In the genomic region with DNA sequence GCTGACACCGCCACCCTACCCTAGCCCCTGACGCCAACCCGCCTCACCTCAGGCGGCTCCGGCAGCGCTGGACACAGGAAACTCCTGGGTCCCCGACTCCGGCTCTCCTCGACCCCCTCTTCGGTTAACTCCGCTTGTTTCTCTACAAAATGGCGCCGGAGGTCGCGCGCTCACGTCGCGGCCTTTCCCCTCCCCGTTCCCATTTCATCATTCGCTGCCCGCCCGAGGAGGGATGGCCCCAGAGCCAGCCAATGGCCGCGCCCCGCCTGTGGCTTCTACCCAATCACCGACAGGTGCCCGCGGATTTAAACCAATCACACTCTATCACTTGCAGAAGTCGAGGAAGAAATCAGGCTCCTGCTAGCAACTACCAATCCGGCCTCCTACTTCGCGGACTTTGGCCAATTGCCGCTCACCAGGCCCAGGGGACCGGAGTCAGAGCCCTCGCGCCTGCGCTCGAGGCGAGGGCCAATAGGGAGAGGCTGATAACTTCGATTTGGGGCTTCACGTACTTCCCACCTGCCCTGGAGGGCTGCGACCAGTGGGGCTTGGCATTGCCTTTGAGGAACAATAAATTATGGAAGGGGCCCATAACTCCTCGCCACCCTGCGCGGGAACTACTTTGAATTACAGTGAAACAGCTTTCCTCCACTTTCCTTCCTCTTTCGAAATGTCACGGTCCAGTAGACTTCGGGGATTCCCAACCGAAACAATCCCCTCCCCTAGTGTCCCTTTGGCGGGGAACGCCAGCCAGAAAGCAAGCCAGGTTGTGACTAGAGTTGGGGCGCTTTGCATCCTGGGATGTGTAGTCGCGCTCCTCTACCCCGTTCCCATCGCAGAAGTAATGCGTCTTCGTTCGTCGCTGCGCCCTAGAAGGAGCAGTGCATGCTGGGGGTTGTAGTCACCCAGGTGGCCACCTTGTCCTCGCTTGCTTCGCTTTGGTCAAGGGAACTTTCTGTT, we compare ENCODE assay signal across 1 cellular context.
A peak's percentile ranks its signal among the peaks of the same experiment; 100 is the strongest.
TF ChIP-seq lines count a peak whose summit lies in the region.

A gene (minus strand): TSS at position 146 of the 960 bp plus-strand sequence. CDS start 30,489 bp downstream, outside the sequence.

TF ChIP-seq in HepG2, 621 proteins besides CTCF, POLR2A, EP300 and RAD21 (continued from another document and continues in another):
- TF ChIP-seq, protein P1, sequence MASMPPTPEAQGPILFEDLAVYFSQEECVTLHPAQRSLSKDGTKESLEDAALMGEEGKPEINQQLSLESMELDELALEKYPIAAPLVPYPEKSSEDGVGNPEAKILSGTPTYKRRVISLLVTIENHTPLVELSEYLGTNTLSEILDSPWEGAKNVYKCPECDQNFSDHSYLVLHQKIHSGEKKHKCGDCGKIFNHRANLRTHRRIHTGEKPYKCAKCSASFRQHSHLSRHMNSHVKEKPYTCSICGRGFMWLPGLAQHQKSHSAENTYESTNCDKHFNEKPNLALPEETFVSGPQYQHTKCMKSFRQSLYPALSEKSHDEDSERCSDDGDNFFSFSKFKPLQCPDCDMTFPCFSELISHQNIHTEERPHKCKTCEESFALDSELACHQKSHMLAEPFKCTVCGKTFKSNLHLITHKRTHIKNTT (CRISPR knock-in tag; IDR thresholded peaks at IDR 0.05) = 0 out of 2 replicates have a peak, but pooled peaks have one; percentile 28
- TF ChIP-seq CENPT (CRISPR knock-in tag; IDR thresholded peaks at IDR 0.05; ENCODE audit: low read depth) (no peak), SETDB1 (CRISPR knock-in tag; IDR thresholded peaks at IDR 0.05; ENCODE audit: borderline replicate concordance) (no peak), KMT2A (CRISPR knock-in tag; IDR thresholded peaks at IDR 0.05) (peak; percentile 71; the same call in 1 of the 2 replicates), SRSF9 (IDR thresholded peaks at IDR 0.05; ENCODE audit: borderline replicate concordance, insufficient read depth, low read depth, low read length, poor library complexity, severe bottlenecking) (no peak), PHF8 (CRISPR knock-in tag; IDR thresholded peaks at IDR 0.05) (peak; percentile 86), ZNF570 (CRISPR knock-in tag; IDR thresholded peaks at IDR 0.05; ENCODE audit: borderline replicate concordance) (peak; percentile 88; the same call in 1 of the 2 replicates), HDAC1 (CRISPR knock-in tag; IDR thresholded peaks at IDR 0.05) (peak; percentile 61; the same call in 1 of the 2 replicates), ZNF619 (CRISPR knock-in tag; IDR thresholded peaks at IDR 0.05) (no peak; the same call in 1 of the 2 replicates), ZNF292 (CRISPR knock-in tag; IDR thresholded peaks at IDR 0.05; ENCODE audit: borderline replicate concordance, low read depth) (no peak; the same call in 1 of the 2 replicates), RFXAP (CRISPR knock-in tag; IDR thresholded peaks at IDR 0.05; ENCODE audit: borderline replicate concordance) (peak; percentile 99), MED13 (CRISPR knock-in tag; IDR thresholded peaks at IDR 0.05) (peak; percentile 61; the same call in 1 of the 2 replicates), KDM2A (CRISPR knock-in tag; IDR thresholded peaks at IDR 0.05; ENCODE audit: borderline replicate concordance, low read depth) (peak; percentile 79), KDM5A (IDR thresholded peaks at IDR 0.05; ENCODE audit: borderline replicate concordance, low read length) (peak; percentile 79; the same call in 1 of the 2 replicates), ELF3 (CRISPR knock-in tag; IDR thresholded peaks at IDR 0.05) (peak; percentile 24), EZH2 (conservative IDR thresholded peaks at IDR 0.05; ENCODE audit: low read depth, low read length) (no peak), ZNF614 (CRISPR knock-in tag; IDR thresholded peaks at IDR 0.05; ENCODE audit: borderline replicate concordance) (peak; percentile 59; the same call in 1 of the 2 replicates), ONECUT2 (CRISPR knock-in tag; IDR thresholded peaks at IDR 0.05) (peak; percentile 23; the same call in 1 of the 2 replicates), HMG20B (CRISPR knock-in tag; conservative IDR thresholded peaks at IDR 0.05) (0 out of 2 replicates have a peak, but pooled peaks have one; percentile 54), TMF1 (CRISPR knock-in tag; IDR thresholded peaks at IDR 0.05; ENCODE audit: low read depth) (peak; percentile 64; the same call in 1 of the 2 replicates), NFE2L1 (CRISPR knock-in tag; IDR thresholded peaks at IDR 0.05; ENCODE audit: borderline replicate concordance) (no peak), ZMAT3 (CRISPR knock-in tag; conservative IDR thresholded peaks at IDR 0.05) (peak; percentile 82), KDM4B (CRISPR knock-in tag; IDR thresholded peaks at IDR 0.05) (peak; percentile 51; the same call in 1 of the 2 replicates), ZNF160 (CRISPR knock-in tag; IDR thresholded peaks at IDR 0.05) (no peak), GFI1 (CRISPR knock-in tag; IDR thresholded peaks at IDR 0.05; ENCODE audit: borderline replicate concordance) (peak; percentile 87), ZFP62 (CRISPR knock-in tag; IDR thresholded peaks at IDR 0.05) (no peak), ZNF124 (CRISPR knock-in tag; IDR thresholded peaks at IDR 0.05) (peak; percentile 60; the same call in 1 of the 2 replicates), ZMYM3 (CRISPR knock-in tag; IDR thresholded peaks at IDR 0.05) (no peak), ZNF850 (CRISPR knock-in tag; conservative IDR thresholded peaks at IDR 0.05) (no peak), SP140L (CRISPR knock-in tag; IDR thresholded peaks at IDR 0.05; ENCODE audit: borderline replicate concordance) (peak; percentile 79; the same call in 1 of the 2 replicates), ATF1 (CRISPR knock-in tag; IDR thresholded peaks at IDR 0.05) (peak; percentile 98), RCOR2 (CRISPR knock-in tag; IDR thresholded peaks at IDR 0.05) (no peak), ZNF263 (CRISPR knock-in tag; IDR thresholded peaks at IDR 0.05) (peak; percentile 1; the same call in 1 of the 2 replicates), ZFY (CRISPR knock-in tag; IDR thresholded peaks at IDR 0.05) (peak; percentile 67), ZBTB3 (CRISPR knock-in tag; IDR thresholded peaks at IDR 0.05; ENCODE audit: borderline replicate concordance, low read depth) (peak; percentile 54; the same call in 1 of the 2 replicates), BCL6 (CRISPR knock-in tag; IDR thresholded peaks at IDR 0.05) (peak; percentile 33)
- TF ChIP-seq, protein P2, sequence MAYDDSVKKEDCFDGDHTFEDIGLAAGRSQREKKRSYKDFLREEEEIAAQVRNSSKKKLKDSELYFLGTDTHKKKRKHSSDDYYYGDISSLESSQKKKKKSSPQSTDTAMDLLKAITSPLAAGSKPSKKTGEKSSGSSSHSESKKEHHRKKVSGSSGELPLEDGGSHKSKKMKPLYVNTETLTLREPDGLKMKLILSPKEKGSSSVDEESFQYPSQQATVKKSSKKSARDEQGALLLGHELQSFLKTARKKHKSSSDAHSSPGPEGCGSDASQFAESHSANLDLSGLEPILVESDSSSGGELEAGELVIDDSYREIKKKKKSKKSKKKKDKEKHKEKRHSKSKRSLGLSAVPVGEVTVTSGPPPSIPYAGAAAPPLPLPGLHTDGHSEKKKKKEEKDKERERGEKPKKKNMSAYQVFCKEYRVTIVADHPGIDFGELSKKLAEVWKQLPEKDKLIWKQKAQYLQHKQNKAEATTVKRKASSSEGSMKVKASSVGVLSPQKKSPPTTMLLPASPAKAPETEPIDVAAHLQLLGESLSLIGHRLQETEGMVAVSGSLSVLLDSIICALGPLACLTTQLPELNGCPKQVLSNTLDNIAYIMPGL (CRISPR knock-in tag; IDR thresholded peaks at IDR 0.05; ENCODE audit: borderline replicate concordance in 1 of 2, low read depth in 1 of 2) = peak in 1 of 2 experiments; percentile 70; a peak in 2 of 4 replicates
- TF ChIP-seq, protein P3, sequence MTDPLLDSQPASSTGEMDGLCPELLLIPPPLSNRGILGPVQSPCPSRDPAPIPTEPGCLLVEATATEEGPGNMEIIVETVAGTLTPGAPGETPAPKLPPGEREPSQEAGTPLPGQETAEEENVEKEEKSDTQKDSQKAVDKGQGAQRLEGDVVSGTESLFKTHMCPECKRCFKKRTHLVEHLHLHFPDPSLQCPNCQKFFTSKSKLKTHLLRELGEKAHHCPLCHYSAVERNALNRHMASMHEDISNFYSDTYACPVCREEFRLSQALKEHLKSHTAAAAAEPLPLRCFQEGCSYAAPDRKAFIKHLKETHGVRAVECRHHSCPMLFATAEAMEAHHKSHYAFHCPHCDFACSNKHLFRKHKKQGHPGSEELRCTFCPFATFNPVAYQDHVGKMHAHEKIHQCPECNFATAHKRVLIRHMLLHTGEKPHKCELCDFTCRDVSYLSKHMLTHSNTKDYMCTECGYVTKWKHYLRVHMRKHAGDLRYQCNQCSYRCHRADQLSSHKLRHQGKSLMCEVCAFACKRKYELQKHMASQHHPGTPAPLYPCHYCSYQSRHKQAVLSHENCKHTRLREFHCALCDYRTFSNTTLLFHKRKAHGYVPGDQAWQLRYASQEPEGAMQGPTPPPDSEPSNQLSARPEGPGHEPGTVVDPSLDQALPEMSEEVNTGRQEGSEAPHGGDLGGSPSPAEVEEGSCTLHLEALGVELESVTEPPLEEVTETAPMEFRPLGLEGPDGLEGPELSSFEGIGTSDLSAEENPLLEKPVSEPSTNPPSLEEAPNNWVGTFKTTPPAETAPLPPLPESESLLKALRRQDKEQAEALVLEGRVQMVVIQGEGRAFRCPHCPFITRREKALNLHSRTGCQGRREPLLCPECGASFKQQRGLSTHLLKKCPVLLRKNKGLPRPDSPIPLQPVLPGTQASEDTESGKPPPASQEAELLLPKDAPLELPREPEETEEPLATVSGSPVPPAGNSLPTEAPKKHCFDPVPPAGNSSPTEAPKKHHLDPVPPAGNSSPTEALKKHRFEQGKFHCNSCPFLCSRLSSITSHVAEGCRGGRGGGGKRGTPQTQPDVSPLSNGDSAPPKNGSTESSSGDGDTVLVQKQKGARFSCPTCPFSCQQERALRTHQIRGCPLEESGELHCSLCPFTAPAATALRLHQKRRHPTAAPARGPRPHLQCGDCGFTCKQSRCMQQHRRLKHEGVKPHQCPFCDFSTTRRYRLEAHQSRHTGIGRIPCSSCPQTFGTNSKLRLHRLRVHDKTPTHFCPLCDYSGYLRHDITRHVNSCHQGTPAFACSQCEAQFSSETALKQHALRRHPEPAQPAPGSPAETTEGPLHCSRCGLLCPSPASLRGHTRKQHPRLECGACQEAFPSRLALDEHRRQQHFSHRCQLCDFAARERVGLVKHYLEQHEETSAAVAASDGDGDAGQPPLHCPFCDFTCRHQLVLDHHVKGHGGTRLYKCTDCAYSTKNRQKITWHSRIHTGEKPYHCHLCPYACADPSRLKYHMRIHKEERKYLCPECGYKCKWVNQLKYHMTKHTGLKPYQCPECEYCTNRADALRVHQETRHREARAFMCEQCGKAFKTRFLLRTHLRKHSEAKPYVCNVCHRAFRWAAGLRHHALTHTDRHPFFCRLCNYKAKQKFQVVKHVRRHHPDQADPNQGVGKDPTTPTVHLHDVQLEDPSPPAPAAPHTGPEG (CRISPR knock-in tag; IDR thresholded peaks at IDR 0.05) = no peak
- TF ChIP-seq, protein P4, sequence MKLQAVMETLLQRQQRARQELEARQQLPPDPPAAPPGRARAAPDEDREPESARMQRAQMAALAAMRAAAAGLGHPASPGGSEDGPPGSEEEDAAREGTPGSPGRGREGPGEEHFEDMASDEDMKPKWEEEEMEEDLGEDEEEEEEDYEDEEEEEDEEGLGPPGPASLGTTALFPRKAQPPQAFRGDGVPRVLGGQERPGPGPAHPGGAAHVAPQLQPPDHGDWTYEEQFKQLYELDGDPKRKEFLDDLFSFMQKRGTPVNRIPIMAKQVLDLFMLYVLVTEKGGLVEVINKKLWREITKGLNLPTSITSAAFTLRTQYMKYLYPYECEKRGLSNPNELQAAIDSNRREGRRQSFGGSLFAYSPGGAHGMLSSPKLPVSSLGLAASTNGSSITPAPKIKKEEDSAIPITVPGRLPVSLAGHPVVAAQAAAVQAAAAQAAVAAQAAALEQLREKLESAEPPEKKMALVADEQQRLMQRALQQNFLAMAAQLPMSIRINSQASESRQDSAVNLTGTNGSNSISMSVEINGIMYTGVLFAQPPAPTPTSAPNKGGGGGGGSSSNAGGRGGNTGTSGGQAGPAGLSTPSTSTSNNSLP (IDR thresholded peaks at IDR 0.05; ENCODE audit: low read depth, low read length) = peak; percentile 66
- TF ChIP-seq, protein P5, sequence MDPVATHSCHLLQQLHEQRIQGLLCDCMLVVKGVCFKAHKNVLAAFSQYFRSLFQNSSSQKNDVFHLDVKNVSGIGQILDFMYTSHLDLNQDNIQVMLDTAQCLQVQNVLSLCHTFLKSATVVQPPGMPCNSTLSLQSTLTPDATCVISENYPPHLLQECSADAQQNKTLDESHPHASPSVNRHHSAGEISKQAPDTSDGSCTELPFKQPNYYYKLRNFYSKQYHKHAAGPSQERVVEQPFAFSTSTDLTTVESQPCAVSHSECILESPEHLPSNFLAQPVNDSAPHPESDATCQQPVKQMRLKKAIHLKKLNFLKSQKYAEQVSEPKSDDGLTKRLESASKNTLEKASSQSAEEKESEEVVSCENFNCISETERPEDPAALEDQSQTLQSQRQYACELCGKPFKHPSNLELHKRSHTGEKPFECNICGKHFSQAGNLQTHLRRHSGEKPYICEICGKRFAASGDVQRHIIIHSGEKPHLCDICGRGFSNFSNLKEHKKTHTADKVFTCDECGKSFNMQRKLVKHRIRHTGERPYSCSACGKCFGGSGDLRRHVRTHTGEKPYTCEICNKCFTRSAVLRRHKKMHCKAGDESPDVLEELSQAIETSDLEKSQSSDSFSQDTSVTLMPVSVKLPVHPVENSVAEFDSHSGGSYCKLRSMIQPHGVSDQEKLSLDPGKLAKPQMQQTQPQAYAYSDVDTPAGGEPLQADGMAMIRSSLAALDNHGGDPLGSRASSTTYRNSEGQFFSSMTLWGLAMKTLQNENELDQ (CRISPR knock-in tag; IDR thresholded peaks at IDR 0.05; ENCODE audit: borderline replicate concordance) = peak; percentile 54; the same call in 1 of the 2 replicates
- TF ChIP-seq, protein P6, sequence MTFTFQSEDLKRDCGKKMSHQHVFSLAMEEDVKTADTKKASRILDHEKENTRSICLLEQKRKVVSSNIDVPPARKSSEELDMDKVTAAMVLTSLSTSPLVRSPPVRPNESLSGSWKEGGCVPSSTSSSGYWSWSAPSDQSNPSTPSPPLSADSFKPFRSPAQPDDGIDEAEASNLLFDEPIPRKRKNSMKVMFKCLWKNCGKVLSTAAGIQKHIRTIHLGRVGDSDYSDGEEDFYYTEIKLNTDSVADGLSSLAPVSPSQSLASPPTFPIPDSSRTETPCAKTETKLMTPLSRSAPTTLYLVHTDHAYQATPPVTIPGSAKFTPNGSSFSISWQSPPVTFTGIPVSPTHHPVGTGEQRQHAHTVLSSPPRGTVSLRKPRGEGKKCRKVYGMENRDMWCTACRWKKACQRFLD (CRISPR knock-in tag; IDR thresholded peaks at IDR 0.05; ENCODE audit: borderline replicate concordance) = peak; percentile 76; the same call in 1 of the 2 replicates
- TF ChIP-seq, protein P7, sequence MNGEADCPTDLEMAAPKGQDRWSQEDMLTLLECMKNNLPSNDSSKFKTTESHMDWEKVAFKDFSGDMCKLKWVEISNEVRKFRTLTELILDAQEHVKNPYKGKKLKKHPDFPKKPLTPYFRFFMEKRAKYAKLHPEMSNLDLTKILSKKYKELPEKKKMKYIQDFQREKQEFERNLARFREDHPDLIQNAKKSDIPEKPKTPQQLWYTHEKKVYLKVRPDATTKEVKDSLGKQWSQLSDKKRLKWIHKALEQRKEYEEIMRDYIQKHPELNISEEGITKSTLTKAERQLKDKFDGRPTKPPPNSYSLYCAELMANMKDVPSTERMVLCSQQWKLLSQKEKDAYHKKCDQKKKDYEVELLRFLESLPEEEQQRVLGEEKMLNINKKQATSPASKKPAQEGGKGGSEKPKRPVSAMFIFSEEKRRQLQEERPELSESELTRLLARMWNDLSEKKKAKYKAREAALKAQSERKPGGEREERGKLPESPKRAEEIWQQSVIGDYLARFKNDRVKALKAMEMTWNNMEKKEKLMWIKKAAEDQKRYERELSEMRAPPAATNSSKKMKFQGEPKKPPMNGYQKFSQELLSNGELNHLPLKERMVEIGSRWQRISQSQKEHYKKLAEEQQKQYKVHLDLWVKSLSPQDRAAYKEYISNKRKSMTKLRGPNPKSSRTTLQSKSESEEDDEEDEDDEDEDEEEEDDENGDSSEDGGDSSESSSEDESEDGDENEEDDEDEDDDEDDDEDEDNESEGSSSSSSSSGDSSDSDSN (CRISPR knock-in tag; IDR thresholded peaks at IDR 0.05) = peak; percentile 40
